ENCODE assay signal across 14 cellular contexts in genomic region chr1:86950712-86951111, GRCh38. TPM values are rescaled to one million over a fixed set of nuclear protein-coding genes. Genes with fewer than 3 reads are reported as not detected.
A peak's percentile ranks its signal among the peaks of the same experiment; 100 is the strongest.
DNase-seq lines count a peak whose midpoint lies in the region; ATAC-seq and TF ChIP-seq lines count a peak whose summit lies in the region.
"Had no signal": no experiment of that assay in that cellular context is flagged by ENCODE, and none has a peak within 500 bp of the region (broad histone marks: within the 10 kb centered on the region; RNA-seq: fewer than 3 reads in every experiment).

No MANE protein-coding gene starts in this region.

- no peak overlapping the region for H3K4me3 Mint-ChIP-seq in WTC11
- H3K4me3 Mint-ChIP-seq in naive thymus-derived CD4-positive, alpha-beta T cell, result no peak overlapping the region
- H3K4me3 Mint-ChIP-seq: B cell; CD4-positive, alpha-beta T cell had no signal

- ATAC-seq in WTC11, result no peak
- no peak for ATAC-seq in naive thymus-derived CD4-positive, alpha-beta T cell

- H3K9me3 ChIP-seq in HEK293 (ENCODE audit: control insufficient read depth, insufficient read depth, low read depth, low read length), result no peaks in the 10 kb centered on the region
- no peaks in the 10 kb centered on the region for H3K9me3 ChIP-seq in naive thymus-derived CD4-positive, alpha-beta T cell (ENCODE audit: control insufficient read depth in 2 of 3, low read length in 3 of 3)

- no peak overlapping the region for H3K27ac ChIP-seq in HEK293 (ENCODE audit: extremely low read depth, low read depth, low read length)
- H3K27ac ChIP-seq in naive thymus-derived CD4-positive, alpha-beta T cell (ENCODE audit: low read depth, low read length), result no peak overlapping the region
- H3K27ac ChIP-seq: HL-60 had no signal

- no peaks in the 10 kb centered on the region for H3K27me3 Mint-ChIP-seq in WTC11 (ENCODE audit: low read depth)
- H3K27me3 Mint-ChIP-seq in naive thymus-derived CD4-positive, alpha-beta T cell, result no peaks in the 10 kb centered on the region
- H3K27me3 Mint-ChIP-seq: B cell; CD4-positive, alpha-beta T cell had no signal

- H3K4me1 Mint-ChIP-seq in WTC11, result peaks cover 31% of the 10 kb centered on the region
- peaks cover 2 to 27% (median 15%) of the 10 kb centered on the region in 7 donors for H3K4me1 Mint-ChIP-seq in naive thymus-derived CD4-positive, alpha-beta T cell

- H3K4me3 ChIP-seq in HEK293 (ENCODE audit: low read depth, low read length), result no peak overlapping the region
- no peak overlapping the region for H3K4me3 ChIP-seq in fibroblast of pulmonary artery (replicated peaks; ENCODE audit: low read depth, low read length)
- no peak overlapping the region for H3K4me3 ChIP-seq in naive thymus-derived CD4-positive, alpha-beta T cell (ENCODE audit: low read length)

- H3K9me3 Mint-ChIP-seq in WTC11, result no peaks in the 10 kb centered on the region; the same call in 1 of the 2 replicates
- H3K9me3 Mint-ChIP-seq in naive thymus-derived CD4-positive, alpha-beta T cell, result no peaks in the 10 kb centered on the region
- H3K9me3 Mint-ChIP-seq: CD4-positive, alpha-beta T cell had no signal

- TF ChIP-seq CTCF in HEK293 (tag by site-specific recombination; IDR thresholded peaks at IDR 0.05), result no peak
- no peak for TF ChIP-seq CTCF in WTC11 (IDR thresholded peaks at IDR 0.05)
- TF ChIP-seq CTCF in fibroblast of pulmonary artery (IDR thresholded peaks at IDR 0.05; ENCODE audit: low read length, missing control alignments), result no peak

- no peaks in the 10 kb centered on the region for H3K36me3 ChIP-seq in HEK293 (ENCODE audit: control insufficient read depth in 2 of 2, insufficient read depth in 1 of 2, low read length in 2 of 2)
- H3K36me3 ChIP-seq in naive thymus-derived CD4-positive, alpha-beta T cell (ENCODE audit: control insufficient read depth in 2 of 3, insufficient read depth in 3 of 3, low read length in 3 of 3), result no peaks in the 10 kb centered on the region

- POLR2A ChIA-PET in HEK293 (lab: Yijun Ruan, JAX), result no interaction called here
- POLR2A ChIA-PET in WTC11 (lab: Charles Lee), result no interaction called here
- POLR2A ChIA-PET in naive thymus-derived CD4-positive, alpha-beta T cell (lab: Charles Lee), result no interaction called here

- 0 out of 2 replicates have a peak, but pooled peaks cover 2% of the 10 kb centered on the region for H3K4me1 ChIP-seq in HEK293 (ENCODE audit: control insufficient read depth, insufficient read depth, low read length)
- no peaks in the 10 kb centered on the region for H3K4me1 ChIP-seq in naive thymus-derived CD4-positive, alpha-beta T cell (ENCODE audit: control insufficient read depth in 2 of 2, insufficient read depth in 2 of 2, low read length in 2 of 2)

- CTCF ChIA-PET in HEK293 (lab: Yijun Ruan, JAX) (no interaction called here), WTC11 (lab: Charles Lee) (interaction anchor here (1.3 kb wide), 2 partner anchors 14 to 17 kb away, joined by 3 to 5 read pairs; no protein-coding TSS in a partner anchor)
- CTCF ChIA-PET in naive thymus-derived CD4-positive, alpha-beta T cell (lab: Charles Lee), result no interaction called here

- no peak for DNase-seq in WTC11 (ENCODE audit: low spot score)
- DNase-seq in fibroblast of pulmonary artery (ENCODE audit: low read depth), result peak; percentile 21
- DNase-seq in retina, result peak; percentile 9
- DNase-seq in NOMO-1 (lab: John Stamatoyannopoulos, UW; ENCODE audit: unreplicated experiment in 2 of 2), result no peak
- no peak for DNase-seq in naive thymus-derived CD4-positive, alpha-beta T cell
- DNase-seq in germinal center (ENCODE audit: low spot score), result no peak
- DNase-seq: C1 segment of cervical spinal cord; CD4-positive, alpha-beta T cell; DMS79; GOT3; HCEC 1CT had no signal

- no peaks in the 10 kb centered on the region for H3K27me3 ChIP-seq in naive thymus-derived CD4-positive, alpha-beta T cell (ENCODE audit: control insufficient read depth in 2 of 2, insufficient read depth in 2 of 2, low read length in 2 of 2)

- no peaks in the 10 kb centered on the region for H3K36me3 Mint-ChIP-seq in WTC11
- H3K36me3 Mint-ChIP-seq in naive thymus-derived CD4-positive, alpha-beta T cell, result peaks cover 0 to 7% (median 0%) of the 10 kb centered on the region in 5 donors

- intact Hi-C loops in naive thymus-derived CD4-positive, alpha-beta T cell (cut with micrococcal nuclease), result no loop called here

- H3K27ac Mint-ChIP-seq in WTC11, result peak overlapping the region; percentile 35; the same call in 1 of the 2 replicates
- no peak overlapping the region for H3K27ac Mint-ChIP-seq in naive thymus-derived CD4-positive, alpha-beta T cell
- H3K27ac Mint-ChIP-seq: B cell; CD4-positive, alpha-beta T cell had no signal

TF ChIP-seq in HEK293, 187 proteins besides CTCF, POLR2A, EP300 and RAD21:
- TF ChIP-seq ZBTB17 (tag by site-specific recombination; IDR thresholded peaks at IDR 0.05), result peak; percentile 43; the same call in 1 of the 2 replicates
- TF ChIP-seq HOXA7 (CRISPR knock-in tag; IDR thresholded peaks at IDR 0.05; ENCODE audit: borderline replicate concordance), result no peak

TF ChIP-seq in WTC11, 78 proteins besides CTCF, POLR2A, EP300 and RAD21 (continues in another document):
- no peak for TF ChIP-seq PRDM15 (CRISPR knock-in tag; IDR thresholded peaks at IDR 0.05)
- TF ChIP-seq ZBTB43 (CRISPR knock-in tag; IDR thresholded peaks at IDR 0.05), result no peak
- no peak for TF ChIP-seq ZNF121 (CRISPR knock-in tag; IDR thresholded peaks at IDR 0.05)
- TF ChIP-seq E2F1 (CRISPR knock-in tag; IDR thresholded peaks at IDR 0.05), result no peak
- no peak for TF ChIP-seq ATF6 (CRISPR knock-in tag; IDR thresholded peaks at IDR 0.05)

RNA-seq across cellular contexts. Expression of gene HS2ST1, which starts 36.3 kb away (rescaled TPM):
- total RNA-seq in WTC11 (2021), result 19.0 to 24.7 TPM (median 19.7 TPM) in 3 replicates
- total RNA-seq in naive thymus-derived CD4-positive, alpha-beta T cell, result 10 to 100 TPM; 10.1 to 18.3 (median 14.1) TPM
- 10 to 100 TPM in 1 of 2 donors, 1 to 10 TPM in 1; 7.1 to 10.1 TPM for polyA plus RNA-seq in naive thymus-derived CD4-positive, alpha-beta T cell

RNA-seq across cellular contexts. Expression of gene SELENOF, which starts 36.8 kb away (rescaled TPM):
- total RNA-seq in WTC11 (2021), result 152 to 156 TPM (median 156 TPM) in 3 replicates
- 100 to 1,000 TPM; 109 to 196 (median 133) TPM for total RNA-seq in naive thymus-derived CD4-positive, alpha-beta T cell
- polyA plus RNA-seq in naive thymus-derived CD4-positive, alpha-beta T cell, result 100 to 1,000 TPM; 233 to 361 TPM

Comparison
In these comparisons a context has a peak if more than half of its experiments do, and no peak if none do; other contexts are left out.
1. DNase-seq: peak in fibroblast of pulmonary artery (single experiment) and retina (single experiment); none in WTC11 (single experiment), NOMO-1 (0 of 2), naive thymus-derived CD4-positive, alpha-beta T cell (0 of 9) and germinal center (single experiment).